In the genomic region with DNA sequence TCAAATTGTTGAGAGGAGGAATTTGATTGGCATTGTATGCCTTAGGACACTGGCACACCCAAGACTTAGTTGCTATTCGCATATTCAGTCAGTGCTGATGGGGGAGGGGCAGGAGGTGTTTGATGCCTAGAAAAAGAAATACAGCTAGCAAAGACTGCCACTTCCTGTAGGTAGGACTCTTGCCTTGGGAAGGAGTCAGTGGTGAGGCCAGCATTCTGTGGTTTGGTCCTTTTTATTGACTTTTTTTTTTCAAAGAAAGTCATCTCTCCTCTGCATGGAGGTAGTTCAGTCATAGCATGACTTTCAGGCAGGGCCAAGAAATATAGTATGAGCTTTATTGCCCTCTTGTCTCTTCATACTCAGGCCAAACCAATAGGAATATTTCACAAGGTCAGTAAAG, we compare ENCODE assay signal across 1 cellular context.
TF ChIP-seq lines count a peak whose summit lies in the region.

No MANE protein-coding gene starts in this region.

TF ChIP-seq in K562, 482 proteins besides CTCF, POLR2A, EP300 and RAD21 (continued from another document):
- TF ChIP-seq ZBTB40 (IDR thresholded peaks at IDR 0.05) (no peak), ZBTB40 (CRISPR knock-in tag; IDR thresholded peaks at IDR 0.05) (no peak), GABPA (tag; conservative IDR thresholded peaks at IDR 0.05; ENCODE audit: low read depth) (no peak), ZNF263 (CRISPR knock-in tag; IDR thresholded peaks at IDR 0.05; ENCODE audit: borderline replicate concordance) (no peak), SIX5 (IDR thresholded peaks at IDR 0.05; ENCODE audit: borderline replicate concordance in 1 of 2, insufficient read depth in 1 of 2, low read depth in 1 of 2, low read length in 2 of 2) (no peak), NONO (IDR thresholded peaks at IDR 0.05; ENCODE audit: low read depth in 2 of 2, low read length in 1 of 2) (no peak), ID3 (CRISPR knock-in tag; IDR thresholded peaks at IDR 0.05) (no peak), ID3 (tag; IDR thresholded peaks at IDR 0.05) (no peak), ETV5 (CRISPR knock-in tag; IDR thresholded peaks at IDR 0.05; ENCODE audit: low read depth) (no peak), ZFP30 (CRISPR knock-in tag; IDR thresholded peaks at IDR 0.05; ENCODE audit: borderline replicate concordance) (no peak), NFATC3 (IDR thresholded peaks at IDR 0.05) (no peak), SLC30A9 (CRISPR knock-in tag; IDR thresholded peaks at IDR 0.05) (no peak), RBM17 (IDR thresholded peaks at IDR 0.05; ENCODE audit: borderline replicate concordance, low read depth, low read length) (no peak), CEBPB (tag; IDR thresholded peaks at IDR 0.05) (no peak), ELF1 (tag; IDR thresholded peaks at IDR 0.05) (no peak)
